8 cellular contexts compared by ENCODE assay signal in the genomic region with DNA sequence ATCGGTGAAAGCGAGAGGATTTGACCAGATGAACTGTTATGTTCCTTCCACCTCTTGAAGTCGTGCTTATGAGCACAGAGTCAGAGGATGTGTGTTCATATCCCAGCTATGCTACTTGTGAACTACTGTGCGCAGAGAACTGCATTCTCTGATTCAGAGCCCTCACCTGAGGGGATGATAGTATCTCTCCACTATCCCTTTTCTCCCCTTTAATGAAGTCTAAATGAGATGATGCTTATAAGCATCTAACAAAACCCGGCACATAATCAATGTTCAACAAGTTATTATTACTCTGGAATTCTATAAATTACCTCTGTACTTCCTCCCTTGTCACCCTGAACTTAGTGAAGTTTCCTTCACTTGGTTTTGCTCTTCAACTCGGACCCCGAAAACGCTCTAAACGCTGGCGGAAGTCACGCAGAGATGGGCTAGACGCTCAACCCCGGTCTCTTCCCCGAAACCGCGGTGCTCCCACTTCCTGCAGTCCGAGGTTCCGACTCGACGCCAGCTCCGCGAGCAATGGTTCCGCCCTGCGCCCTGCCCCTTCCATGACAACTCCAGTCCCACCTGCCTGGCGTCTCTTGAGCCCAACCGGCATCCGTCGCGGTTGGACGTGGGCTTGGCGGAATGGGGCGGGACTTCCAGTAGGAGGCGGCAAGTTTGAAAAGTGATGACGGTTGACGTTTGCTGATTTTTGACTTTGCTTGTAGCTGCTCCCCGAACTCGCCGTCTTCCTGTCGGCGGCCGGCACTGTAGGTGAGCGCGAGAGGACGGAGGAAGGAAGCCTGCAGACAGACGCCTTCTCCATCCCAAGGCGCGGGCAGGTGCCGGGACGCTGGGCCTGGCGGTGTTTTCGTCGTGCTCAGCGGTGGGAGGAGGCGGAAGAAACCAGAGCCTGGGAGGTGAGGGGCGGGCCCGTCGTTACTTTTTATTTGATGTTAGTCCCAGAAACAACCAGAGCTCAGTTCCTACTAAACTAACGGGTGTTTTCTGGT. TPM values are rescaled to one million over a fixed set of nuclear protein-coding genes. Genes with fewer than 3 reads are reported as not detected.
A peak's percentile ranks its signal among the peaks of the same experiment; 100 is the strongest.
DNase-seq lines count a peak whose midpoint lies in the region; ATAC-seq and TF ChIP-seq lines count a peak whose summit lies in the region.

A gene (plus strand): TSS at position 644 of the 995 bp plus-strand sequence. CDS start 4,098 bp downstream, outside the sequence.

- H3K27me3 Mint-ChIP-seq in activated T-helper 2 cell treated with anti-CD3 and anti-CD28 coated beads, Interferon-gamma antibody, Interleukin-2, Interleukin-4, amounts not matched to agents 10 μg/mL and 5 μg/mL and 100 μg/mL, durations not matched to agents 14 hours and 24 hours and 36 hours (ENCODE audit: low read depth) = no peaks in the 10 kb centered on the region
- no peaks in the 10 kb centered on the region for H3K27me3 Mint-ChIP-seq in naive thymus-derived CD8-positive, alpha-beta T cell

- H3K27ac ChIP-seq in RWPE2 (ENCODE audit: poor library complexity, severe bottlenecking) = peak within 1 kb of the TSS; percentile 66

- peaks cover 32% of the 10 kb centered on the region for H3K4me1 Mint-ChIP-seq in activated T-helper 2 cell treated with anti-CD3 and anti-CD28 coated beads, Interferon-gamma antibody, Interleukin-2, Interleukin-4, amounts not matched to agents 10 μg/mL and 5 μg/mL and 100 μg/mL, durations not matched to agents 14 hours and 24 hours and 36 hours (ENCODE audit: low read depth)
- H3K4me1 Mint-ChIP-seq in naive thymus-derived CD8-positive, alpha-beta T cell = peaks cover 9 to 23% (median 20%) of the 10 kb centered on the region in 4 donors

- TF ChIP-seq CTCF in RWPE2 (IDR thresholded peaks at IDR 0.05; ENCODE audit: poor library complexity, severe bottlenecking) (no peak), fibroblast of mammary gland (conservative IDR thresholded peaks at IDR 0.05; ENCODE audit: control insufficient read depth, insufficient read depth, low read depth, low read length) (no peak)

- peaks cover 13% of the 10 kb centered on the region for H3K36me3 Mint-ChIP-seq in activated T-helper 2 cell treated with anti-CD3 and anti-CD28 coated beads, Interferon-gamma antibody, Interleukin-2, Interleukin-4, amounts not matched to agents 10 μg/mL and 5 μg/mL and 100 μg/mL, durations not matched to agents 14 hours and 24 hours and 36 hours (ENCODE audit: low read depth)
- H3K36me3 Mint-ChIP-seq in naive thymus-derived CD8-positive, alpha-beta T cell = no peaks in the 10 kb centered on the region

- H3K4me3 ChIP-seq in RWPE2 (ENCODE audit: severe bottlenecking) (peak within 1 kb of the TSS; percentile 54), fibroblast of mammary gland (ENCODE audit: control insufficient read depth, low read depth, low read length) (peak within 1 kb of the TSS; percentile 85)

- H3K36me3 ChIP-seq in RWPE2 (ENCODE audit: low read depth) = peaks cover 33% of the 10 kb centered on the region

- peak; percentile 96 for ATAC-seq in RWPE2 (ENCODE audit: low read depth)
- ATAC-seq in naive thymus-derived CD8-positive, alpha-beta T cell = peak; percentile 93 to 95

- H3K27me3 ChIP-seq in RWPE2 (ENCODE audit: insufficient read depth, poor library complexity, severe bottlenecking) = no peaks in the 10 kb centered on the region

- intact Hi-C loops in activated T-helper 2 cell treated with anti-CD3 and anti-CD28 coated beads, Interferon-gamma antibody, Interleukin-2, Interleukin-4, amounts not matched to agents 10 μg/mL and 5 μg/mL and 100 μg/mL, durations not matched to agents 14 hours and 24 hours and 36 hours (cut with micrococcal nuclease) = loop anchor here (5.0 kb wide), 2 partner anchors 759 to 824 kb away; a partner anchor contains a TSS

- H3K27ac Mint-ChIP-seq in activated T-helper 2 cell treated with anti-CD3 and anti-CD28 coated beads, Interferon-gamma antibody, Interleukin-2, Interleukin-4, amounts not matched to agents 10 μg/mL and 5 μg/mL and 100 μg/mL, durations not matched to agents 14 hours and 24 hours and 36 hours = peak within 1 kb of the TSS; percentile 97
- H3K27ac Mint-ChIP-seq in naive thymus-derived CD8-positive, alpha-beta T cell = peak within 1 kb of the TSS; percentile 86 to 98 (median 96)

- H3K4me1 ChIP-seq in RWPE2 (ENCODE audit: insufficient read depth, poor library complexity, severe bottlenecking) = no peaks in the 10 kb centered on the region

- peak within 1 kb of the TSS; percentile 96 for H3K4me3 Mint-ChIP-seq in activated T-helper 2 cell treated with anti-CD3 and anti-CD28 coated beads, Interferon-gamma antibody, Interleukin-2, Interleukin-4, amounts not matched to agents 10 μg/mL and 5 μg/mL and 100 μg/mL, durations not matched to agents 14 hours and 24 hours and 36 hours (ENCODE audit: low read depth)
- H3K4me3 Mint-ChIP-seq in naive thymus-derived CD8-positive, alpha-beta T cell = peak within 1 kb of the TSS; percentile 88 to 98 (median 94)

- H3K9me3 ChIP-seq in RWPE2 (ENCODE audit: severe bottlenecking) = no peaks in the 10 kb centered on the region

- DNase-seq in EH (ENCODE audit: low read depth) (peak; percentile 98), H4 (ENCODE audit: low spot score) (peak; percentile 97), LoVo (ENCODE audit: low spot score) (peak; percentile 96), RWPE2 (ENCODE audit: low spot score) (peak; percentile 97), fibroblast of mammary gland (ENCODE audit: low read depth) (peak; percentile 99)
- DNase-seq in activated T-helper 2 cell treated with anti-CD3 and anti-CD28 coated beads, Interferon-gamma antibody, Interleukin-2, Interleukin-4, amounts not matched to agents 10 μg/mL and 5 μg/mL and 100 μg/mL, durations not matched to agents 14 hours and 24 hours and 36 hours (ENCODE audit: low spot score) = peak; percentile 96
- DNase-seq in naive thymus-derived CD8-positive, alpha-beta T cell = peak; percentile 88 to 97 (median 96)
- peak; percentile 93 to 97 (median 94) for DNase-seq in stimulated activated naive CD4-positive, alpha-beta T cell (lab: John Stamatoyannopoulos, UW)

- no peaks in the 10 kb centered on the region for H3K9me3 Mint-ChIP-seq in activated T-helper 2 cell treated with anti-CD3 and anti-CD28 coated beads, Interferon-gamma antibody, Interleukin-2, Interleukin-4, amounts not matched to agents 10 μg/mL and 5 μg/mL and 100 μg/mL, durations not matched to agents 14 hours and 24 hours and 36 hours
- no peaks in the 10 kb centered on the region for H3K9me3 Mint-ChIP-seq in naive thymus-derived CD8-positive, alpha-beta T cell

- POLR2A ChIA-PET in naive thymus-derived CD8-positive, alpha-beta T cell (lab: Charles Lee) = no interaction called here

RNA-seq across cellular contexts. Expression of the gene that starts here (rescaled TPM):
- total RNA-seq in H4 (2014; rRNA removed; shearing (Covaris generic)) = 22.0 and 28.9 TPM in 2 replicates
- 45.5 and 47.4 TPM in 2 replicates for total RNA-seq in activated T-helper 2 cell treated with anti-CD3 and anti-CD28 coated beads, Interferon-gamma antibody, Interleukin-2, Interleukin-4, amounts not matched to agents 10 μg/mL and 5 μg/mL and 100 μg/mL, durations not matched to agents 14 hours and 24 hours and 36 hours
- 1 to 10 TPM; 2.4 to 3.5 TPM for total RNA-seq in naive thymus-derived CD8-positive, alpha-beta T cell
- 1 to 10 TPM in 1 of 3 donors, under 1 TPM in 2; 0.33 to 1.3 (median 0.37) TPM for polyA plus RNA-seq in naive thymus-derived CD8-positive, alpha-beta T cell

Comparison
In these comparisons a context has a peak if more than half of its experiments do, and no peak if none do; other contexts are left out.
1. Peak in every context shown above with its lines: DNase-seq, ATAC-seq, H3K4me3 ChIP-seq and H3K27ac ChIP-seq.